ENCODE assay signal across 8 cellular contexts in genomic region chr1:179742717-179743678, GRCh38. TPM values are rescaled to one million over a fixed set of nuclear protein-coding genes. Genes with fewer than 3 reads are reported as not detected.
DNase-seq lines count a peak whose midpoint lies in the region; ATAC-seq and TF ChIP-seq lines count a peak whose summit lies in the region.

Gene FAM163A (plus strand): TSS chr1:179743291. CDS start chr1:179813098, 69,807 bp downstream.

- no peak for TF ChIP-seq CTCF in nephron progenitor cell (IDR thresholded peaks at IDR 0.05)

- no peaks in the 10 kb centered on the region for H3K27me3 ChIP-seq in CD8-positive, alpha-beta memory T cell (ENCODE audit: insufficient read depth, low read length, poor library complexity, severe bottlenecking)

- H3K36me3 ChIP-seq in CD8-positive, alpha-beta memory T cell (ENCODE audit: insufficient read depth, low read length), result no peaks in the 10 kb centered on the region

- ATAC-seq in GM19328 (IDR thresholded peaks at IDR 0.05; ENCODE audit: unreplicated experiment), result no peak
- no peak for ATAC-seq in GM21529 (IDR thresholded peaks at IDR 0.05; ENCODE audit: unreplicated experiment)

- no peak within 1 kb of the TSS for H3K27ac ChIP-seq in CD8-positive, alpha-beta memory T cell (ENCODE audit: low read depth, low read length)

- no peak within 1 kb of the TSS for H3K4me3 ChIP-seq in CD8-positive, alpha-beta memory T cell (ENCODE audit: low read length)

- H3K9me3 ChIP-seq in CD8-positive, alpha-beta memory T cell (ENCODE audit: low read length), result no peaks in the 10 kb centered on the region

- POLR2A ChIA-PET in CD8-positive, alpha-beta memory T cell (lab: Charles Lee), result no interaction called here

- H3K4me3 Mint-ChIP-seq in CD8-positive, alpha-beta memory T cell, result peak within 1 kb of the TSS in 6 of 7 donors; percentile 33 to 68 (median 46)
- peak within 1 kb of the TSS; percentile 41 for H3K4me3 Mint-ChIP-seq in dendritic cell treated with granulocyte-macrophage colony-stimulating factor and Interleukin-4, amounts not matched to agents 40 ng/mL and 50 ng/mL, for 4 days
- H3K4me3 Mint-ChIP-seq in nephron progenitor cell, result peak within 1 kb of the TSS; percentile 80

- H3K27ac Mint-ChIP-seq in CD8-positive, alpha-beta memory T cell, result peak within 1 kb of the TSS in 1 of 8 donors; percentile 47
- no peak within 1 kb of the TSS for H3K27ac Mint-ChIP-seq in dendritic cell treated with granulocyte-macrophage colony-stimulating factor and Interleukin-4, amounts not matched to agents 40 ng/mL and 50 ng/mL, for 4 days
- no peak within 1 kb of the TSS for H3K27ac Mint-ChIP-seq in nephron progenitor cell

- peaks cover 0 to 3% (median 0%) of the 10 kb centered on the region in 5 donors for H3K9me3 Mint-ChIP-seq in CD8-positive, alpha-beta memory T cell
- no peaks in the 10 kb centered on the region for H3K9me3 Mint-ChIP-seq in dendritic cell treated with granulocyte-macrophage colony-stimulating factor and Interleukin-4, amounts not matched to agents 40 ng/mL and 50 ng/mL, for 4 days
- H3K9me3 Mint-ChIP-seq in nephron progenitor cell, result peaks cover 28% of the 10 kb centered on the region

- peaks cover 9 to 13% (median 10%) of the 10 kb centered on the region in 3 donors for H3K4me1 Mint-ChIP-seq in CD8-positive, alpha-beta memory T cell
- H3K4me1 Mint-ChIP-seq in dendritic cell treated with granulocyte-macrophage colony-stimulating factor and Interleukin-4, amounts not matched to agents 40 ng/mL and 50 ng/mL, for 4 days (ENCODE audit: low read depth), result peaks cover 13% of the 10 kb centered on the region
- peaks cover 35% of the 10 kb centered on the region for H3K4me1 Mint-ChIP-seq in nephron progenitor cell

- H3K36me3 Mint-ChIP-seq in CD8-positive, alpha-beta memory T cell, result no peaks in the 10 kb centered on the region
- H3K36me3 Mint-ChIP-seq in dendritic cell treated with granulocyte-macrophage colony-stimulating factor and Interleukin-4, amounts not matched to agents 40 ng/mL and 50 ng/mL, for 4 days (ENCODE audit: low read depth), result no peaks in the 10 kb centered on the region
- H3K36me3 Mint-ChIP-seq in nephron progenitor cell (ENCODE audit: low read depth), result no peaks in the 10 kb centered on the region

- intact Hi-C loops in dendritic cell treated with granulocyte-macrophage colony-stimulating factor and Interleukin-4, amounts not matched to agents 40 ng/mL and 50 ng/mL, for 4 days (cut with micrococcal nuclease), result no loop called here

- H3K4me1 ChIP-seq in CD8-positive, alpha-beta memory T cell (ENCODE audit: insufficient read depth, low read length), result no peaks in the 10 kb centered on the region

- H3K27me3 Mint-ChIP-seq in CD8-positive, alpha-beta memory T cell, result peaks cover 42 to 74% of the 10 kb centered on the region in 2 donors
- peaks cover 73% of the 10 kb centered on the region for H3K27me3 Mint-ChIP-seq in dendritic cell treated with granulocyte-macrophage colony-stimulating factor and Interleukin-4, amounts not matched to agents 40 ng/mL and 50 ng/mL, for 4 days
- H3K27me3 Mint-ChIP-seq in nephron progenitor cell (ENCODE audit: low read depth, poor library complexity), result peaks cover 92% of the 10 kb centered on the region

- CTCF ChIA-PET in CD8-positive, alpha-beta memory T cell (lab: Charles Lee), result no interaction called here

- DNase-seq in CD8-positive, alpha-beta memory T cell, result no peak
- DNase-seq in NCI-H1105 (lab: John Stamatoyannopoulos, UW) (peak; percentile 36), nephron progenitor cell (peak; percentile 75), Kasumi-1 (lab: John Stamatoyannopoulos, UW) (no peak), HUDEP-2 (lab: John Stamatoyannopoulos, UW; ENCODE audit: unreplicated experiment in 76 of 76) (no peak)

RNA-seq across cellular contexts. Expression of gene FAM163A, which starts in this region (rescaled TPM):
- not detected for total RNA-seq in CD8-positive, alpha-beta memory T cell
- polyA plus RNA-seq in CD8-positive, alpha-beta memory T cell, result not detected

Comparison
In these comparisons a context has a peak if more than half of its experiments do, and no peak if none do; other contexts are left out.
1. DNase-seq: peak in NCI-H1105 (single experiment) and nephron progenitor cell (single experiment); none in CD8-positive, alpha-beta memory T cell (0 of 5), Kasumi-1 (0 of 2) and HUDEP-2 (0 of 76).
2. Peak in every context shown above with its lines, with median percentiles within 50 percentile points of each other: H3K4me3 Mint-ChIP-seq.